In the genomic region with DNA sequence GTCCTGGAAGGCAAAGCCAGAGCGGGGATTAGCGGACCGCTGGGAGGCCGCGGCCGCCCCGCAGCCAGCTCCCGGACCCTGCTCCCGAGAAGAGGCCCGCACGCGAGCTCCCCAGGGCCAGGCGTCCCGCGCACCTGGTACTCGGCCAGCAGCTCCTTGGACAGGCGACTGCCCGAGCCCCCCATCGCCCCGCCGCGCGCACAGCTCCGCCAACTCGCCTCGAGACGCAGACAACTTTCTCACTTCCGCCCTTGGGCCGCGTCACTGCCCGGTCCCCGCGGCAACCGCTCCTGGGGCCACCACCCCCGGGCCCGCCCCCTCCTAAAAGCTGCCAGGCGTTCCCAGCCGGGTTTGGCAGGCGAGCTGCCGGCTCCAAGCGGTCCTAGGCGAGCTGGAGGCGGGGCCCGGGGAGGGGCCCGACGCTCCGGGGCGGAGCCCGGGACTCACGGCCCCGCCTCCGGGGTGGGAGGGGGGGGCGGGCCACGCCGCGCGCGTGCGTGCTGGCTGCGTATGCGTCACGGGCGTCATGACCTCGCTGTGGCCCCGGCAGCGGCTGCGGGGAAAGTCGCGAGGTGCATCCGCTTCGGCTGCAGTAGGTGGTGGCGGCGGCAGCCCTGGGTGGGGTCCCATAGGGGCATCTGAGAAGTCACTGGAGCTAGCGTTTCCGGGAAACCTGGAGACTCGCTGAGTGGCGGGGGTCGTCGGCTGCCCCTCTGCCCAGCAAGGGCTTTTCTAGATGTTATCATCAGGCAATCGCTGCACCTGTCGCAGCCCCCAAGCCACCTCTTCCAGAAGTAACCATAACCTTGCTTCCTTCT, we compare ENCODE assay signal across 1 cellular context.
A peak's percentile ranks its signal among the peaks of the same experiment; 100 is the strongest.
TF ChIP-seq lines count a peak whose summit lies in the region.

Gene CIB1 (minus strand): TSS at position 241 of the 818 bp plus-strand sequence. CDS start 56 bp downstream, at position 185.
Gene GDPGP1 (plus strand): TSS at position 509 of the 818 bp plus-strand sequence. CDS start 6,700 bp downstream, outside the sequence.

TF ChIP-seq in K562, 482 proteins besides CTCF, POLR2A, EP300 and RAD21 (continued from another document):
- TF ChIP-seq, protein P1, sequence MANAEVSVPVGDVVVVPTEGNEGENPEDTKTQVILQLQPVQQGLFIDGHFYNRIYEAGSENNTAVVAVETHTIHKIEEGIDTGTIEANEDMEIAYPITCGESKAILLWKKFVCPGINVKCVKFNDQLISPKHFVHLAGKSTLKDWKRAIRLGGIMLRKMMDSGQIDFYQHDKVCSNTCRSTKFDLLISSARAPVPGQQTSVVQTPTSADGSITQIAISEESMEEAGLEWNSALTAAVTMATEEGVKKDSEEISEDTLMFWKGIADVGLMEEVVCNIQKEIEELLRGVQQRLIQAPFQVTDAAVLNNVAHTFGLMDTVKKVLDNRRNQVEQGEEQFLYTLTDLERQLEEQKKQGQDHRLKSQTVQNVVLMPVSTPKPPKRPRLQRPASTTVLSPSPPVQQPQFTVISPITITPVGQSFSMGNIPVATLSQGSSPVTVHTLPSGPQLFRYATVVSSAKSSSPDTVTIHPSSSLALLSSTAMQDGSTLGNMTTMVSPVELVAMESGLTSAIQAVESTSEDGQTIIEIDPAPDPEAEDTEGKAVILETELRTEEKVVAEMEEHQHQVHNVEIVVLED (CRISPR knock-in tag; IDR thresholded peaks at IDR 0.05) = peak; percentile 83
- TF ChIP-seq SAFB (IDR thresholded peaks at IDR 0.05; ENCODE audit: borderline replicate concordance, low read depth, low read length) (peak; percentile 88), RBBP5 (IDR thresholded peaks at IDR 0.05; ENCODE audit: borderline replicate concordance, insufficient read depth, low read length, poor library complexity, severe bottlenecking) (peak; percentile 63), HDAC1 (IDR thresholded peaks at IDR 0.05) (peak in 1 of 2 experiments; percentile 72; a peak in 2 of 4 replicates), E2F1 (CRISPR knock-in tag; IDR thresholded peaks at IDR 0.05) (0 out of 2 replicates have a peak, but pooled peaks have one; percentile 53), OTX1 (CRISPR knock-in tag; IDR thresholded peaks at IDR 0.05) (0 out of 2 replicates have a peak, but pooled peaks have one; percentile 29), SMAD4 (CRISPR knock-in tag; conservative IDR thresholded peaks at IDR 0.05) (0 out of 2 replicates have a peak, but pooled peaks have one; percentile 34), YY1 (IDR thresholded peaks at IDR 0.05; ENCODE audit: borderline replicate concordance in 1 of 3, control insufficient read depth in 1 of 3, extremely low read depth in 1 of 3, insufficient read depth in 3 of 3, insufficient read length in 1 of 3, insufficient replicate concordance in 2 of 3, low read depth in 1 of 3, low read length in 2 of 3) (peak in 2 of 3 experiments; percentile 34 to 53), HMGN3 (IDR thresholded peaks at IDR 0.05; ENCODE audit: borderline replicate concordance, extremely low read depth, insufficient read length, low read depth, low read length) (peak; percentile 8), L3MBTL2 (IDR thresholded peaks at IDR 0.05) (peak; percentile 15; the same call in 1 of the 2 replicates)
- TF ChIP-seq, protein P2, sequence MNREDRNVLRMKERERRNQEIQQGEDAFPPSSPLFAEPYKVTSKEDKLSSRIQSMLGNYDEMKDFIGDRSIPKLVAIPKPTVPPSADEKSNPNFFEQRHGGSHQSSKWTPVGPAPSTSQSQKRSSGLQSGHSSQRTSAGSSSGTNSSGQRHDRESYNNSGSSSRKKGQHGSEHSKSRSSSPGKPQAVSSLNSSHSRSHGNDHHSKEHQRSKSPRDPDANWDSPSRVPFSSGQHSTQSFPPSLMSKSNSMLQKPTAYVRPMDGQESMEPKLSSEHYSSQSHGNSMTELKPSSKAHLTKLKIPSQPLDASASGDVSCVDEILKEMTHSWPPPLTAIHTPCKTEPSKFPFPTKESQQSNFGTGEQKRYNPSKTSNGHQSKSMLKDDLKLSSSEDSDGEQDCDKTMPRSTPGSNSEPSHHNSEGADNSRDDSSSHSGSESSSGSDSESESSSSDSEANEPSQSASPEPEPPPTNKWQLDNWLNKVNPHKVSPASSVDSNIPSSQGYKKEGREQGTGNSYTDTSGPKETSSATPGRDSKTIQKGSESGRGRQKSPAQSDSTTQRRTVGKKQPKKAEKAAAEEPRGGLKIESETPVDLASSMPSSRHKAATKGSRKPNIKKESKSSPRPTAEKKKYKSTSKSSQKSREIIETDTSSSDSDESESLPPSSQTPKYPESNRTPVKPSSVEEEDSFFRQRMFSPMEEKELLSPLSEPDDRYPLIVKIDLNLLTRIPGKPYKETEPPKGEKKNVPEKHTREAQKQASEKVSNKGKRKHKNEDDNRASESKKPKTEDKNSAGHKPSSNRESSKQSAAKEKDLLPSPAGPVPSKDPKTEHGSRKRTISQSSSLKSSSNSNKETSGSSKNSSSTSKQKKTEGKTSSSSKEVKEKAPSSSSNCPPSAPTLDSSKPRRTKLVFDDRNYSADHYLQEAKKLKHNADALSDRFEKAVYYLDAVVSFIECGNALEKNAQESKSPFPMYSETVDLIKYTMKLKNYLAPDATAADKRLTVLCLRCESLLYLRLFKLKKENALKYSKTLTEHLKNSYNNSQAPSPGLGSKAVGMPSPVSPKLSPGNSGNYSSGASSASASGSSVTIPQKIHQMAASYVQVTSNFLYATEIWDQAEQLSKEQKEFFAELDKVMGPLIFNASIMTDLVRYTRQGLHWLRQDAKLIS (CRISPR knock-in tag; IDR thresholded peaks at IDR 0.05) = peak; percentile 42; the same call in 1 of the 2 replicates
- TF ChIP-seq, protein P3, sequence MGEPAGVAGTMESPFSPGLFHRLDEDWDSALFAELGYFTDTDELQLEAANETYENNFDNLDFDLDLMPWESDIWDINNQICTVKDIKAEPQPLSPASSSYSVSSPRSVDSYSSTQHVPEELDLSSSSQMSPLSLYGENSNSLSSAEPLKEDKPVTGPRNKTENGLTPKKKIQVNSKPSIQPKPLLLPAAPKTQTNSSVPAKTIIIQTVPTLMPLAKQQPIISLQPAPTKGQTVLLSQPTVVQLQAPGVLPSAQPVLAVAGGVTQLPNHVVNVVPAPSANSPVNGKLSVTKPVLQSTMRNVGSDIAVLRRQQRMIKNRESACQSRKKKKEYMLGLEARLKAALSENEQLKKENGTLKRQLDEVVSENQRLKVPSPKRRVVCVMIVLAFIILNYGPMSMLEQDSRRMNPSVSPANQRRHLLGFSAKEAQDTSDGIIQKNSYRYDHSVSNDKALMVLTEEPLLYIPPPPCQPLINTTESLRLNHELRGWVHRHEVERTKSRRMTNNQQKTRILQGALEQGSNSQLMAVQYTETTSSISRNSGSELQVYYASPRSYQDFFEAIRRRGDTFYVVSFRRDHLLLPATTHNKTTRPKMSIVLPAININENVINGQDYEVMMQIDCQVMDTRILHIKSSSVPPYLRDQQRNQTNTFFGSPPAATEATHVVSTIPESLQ (CRISPR knock-in tag; IDR thresholded peaks at IDR 0.05) = no peak
